2 cellular contexts compared by ENCODE assay signal in the genomic region with DNA sequence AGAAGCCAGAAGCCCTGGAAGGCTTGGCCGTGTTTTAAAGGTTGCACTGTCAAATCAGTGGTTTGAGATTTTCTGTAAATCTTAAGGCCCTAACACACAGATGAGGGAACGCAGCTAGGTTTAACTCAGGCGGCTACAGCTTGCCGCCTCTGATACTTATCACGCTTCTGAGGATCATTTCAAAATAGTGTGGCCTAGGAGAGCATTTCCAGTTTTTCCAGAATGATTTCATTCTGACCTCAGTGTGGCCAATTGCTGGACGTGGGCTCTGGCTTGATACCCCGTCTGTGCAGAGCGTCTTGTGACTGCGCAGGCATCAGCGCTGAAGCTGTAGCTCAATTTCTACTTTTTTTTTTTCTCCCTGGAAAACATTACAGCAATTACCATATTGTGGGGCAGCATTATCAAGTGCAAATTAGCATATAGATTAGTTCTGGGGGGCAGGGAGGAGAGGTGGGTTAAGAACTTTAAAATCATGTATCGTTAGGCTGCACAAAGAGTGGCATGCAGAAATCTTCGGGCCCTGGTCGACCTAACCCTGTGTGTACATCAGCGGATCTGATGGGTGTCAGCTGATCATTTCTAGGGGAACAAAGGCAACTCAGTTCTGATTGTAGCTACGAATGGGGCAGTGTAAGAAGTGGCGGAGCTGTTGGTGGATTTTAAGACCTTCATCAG.
TF ChIP-seq lines count a peak whose summit lies in the region.

No MANE protein-coding gene starts in this region.

TF ChIP-seq in GM23338, 12 proteins besides CTCF, POLR2A, EP300 and RAD21:
- no peak for TF ChIP-seq CREB1 (CRISPR knock-in tag; IDR thresholded peaks at IDR 0.05; ENCODE audit: low read depth)
- no peak for TF ChIP-seq STAT1 (IDR thresholded peaks at IDR 0.05; ENCODE audit: unreplicated experiment)
- no peak for TF ChIP-seq ZNF331 (CRISPR knock-in tag; IDR thresholded peaks at IDR 0.05; ENCODE audit: low read depth)
- TF ChIP-seq, protein P1, sequence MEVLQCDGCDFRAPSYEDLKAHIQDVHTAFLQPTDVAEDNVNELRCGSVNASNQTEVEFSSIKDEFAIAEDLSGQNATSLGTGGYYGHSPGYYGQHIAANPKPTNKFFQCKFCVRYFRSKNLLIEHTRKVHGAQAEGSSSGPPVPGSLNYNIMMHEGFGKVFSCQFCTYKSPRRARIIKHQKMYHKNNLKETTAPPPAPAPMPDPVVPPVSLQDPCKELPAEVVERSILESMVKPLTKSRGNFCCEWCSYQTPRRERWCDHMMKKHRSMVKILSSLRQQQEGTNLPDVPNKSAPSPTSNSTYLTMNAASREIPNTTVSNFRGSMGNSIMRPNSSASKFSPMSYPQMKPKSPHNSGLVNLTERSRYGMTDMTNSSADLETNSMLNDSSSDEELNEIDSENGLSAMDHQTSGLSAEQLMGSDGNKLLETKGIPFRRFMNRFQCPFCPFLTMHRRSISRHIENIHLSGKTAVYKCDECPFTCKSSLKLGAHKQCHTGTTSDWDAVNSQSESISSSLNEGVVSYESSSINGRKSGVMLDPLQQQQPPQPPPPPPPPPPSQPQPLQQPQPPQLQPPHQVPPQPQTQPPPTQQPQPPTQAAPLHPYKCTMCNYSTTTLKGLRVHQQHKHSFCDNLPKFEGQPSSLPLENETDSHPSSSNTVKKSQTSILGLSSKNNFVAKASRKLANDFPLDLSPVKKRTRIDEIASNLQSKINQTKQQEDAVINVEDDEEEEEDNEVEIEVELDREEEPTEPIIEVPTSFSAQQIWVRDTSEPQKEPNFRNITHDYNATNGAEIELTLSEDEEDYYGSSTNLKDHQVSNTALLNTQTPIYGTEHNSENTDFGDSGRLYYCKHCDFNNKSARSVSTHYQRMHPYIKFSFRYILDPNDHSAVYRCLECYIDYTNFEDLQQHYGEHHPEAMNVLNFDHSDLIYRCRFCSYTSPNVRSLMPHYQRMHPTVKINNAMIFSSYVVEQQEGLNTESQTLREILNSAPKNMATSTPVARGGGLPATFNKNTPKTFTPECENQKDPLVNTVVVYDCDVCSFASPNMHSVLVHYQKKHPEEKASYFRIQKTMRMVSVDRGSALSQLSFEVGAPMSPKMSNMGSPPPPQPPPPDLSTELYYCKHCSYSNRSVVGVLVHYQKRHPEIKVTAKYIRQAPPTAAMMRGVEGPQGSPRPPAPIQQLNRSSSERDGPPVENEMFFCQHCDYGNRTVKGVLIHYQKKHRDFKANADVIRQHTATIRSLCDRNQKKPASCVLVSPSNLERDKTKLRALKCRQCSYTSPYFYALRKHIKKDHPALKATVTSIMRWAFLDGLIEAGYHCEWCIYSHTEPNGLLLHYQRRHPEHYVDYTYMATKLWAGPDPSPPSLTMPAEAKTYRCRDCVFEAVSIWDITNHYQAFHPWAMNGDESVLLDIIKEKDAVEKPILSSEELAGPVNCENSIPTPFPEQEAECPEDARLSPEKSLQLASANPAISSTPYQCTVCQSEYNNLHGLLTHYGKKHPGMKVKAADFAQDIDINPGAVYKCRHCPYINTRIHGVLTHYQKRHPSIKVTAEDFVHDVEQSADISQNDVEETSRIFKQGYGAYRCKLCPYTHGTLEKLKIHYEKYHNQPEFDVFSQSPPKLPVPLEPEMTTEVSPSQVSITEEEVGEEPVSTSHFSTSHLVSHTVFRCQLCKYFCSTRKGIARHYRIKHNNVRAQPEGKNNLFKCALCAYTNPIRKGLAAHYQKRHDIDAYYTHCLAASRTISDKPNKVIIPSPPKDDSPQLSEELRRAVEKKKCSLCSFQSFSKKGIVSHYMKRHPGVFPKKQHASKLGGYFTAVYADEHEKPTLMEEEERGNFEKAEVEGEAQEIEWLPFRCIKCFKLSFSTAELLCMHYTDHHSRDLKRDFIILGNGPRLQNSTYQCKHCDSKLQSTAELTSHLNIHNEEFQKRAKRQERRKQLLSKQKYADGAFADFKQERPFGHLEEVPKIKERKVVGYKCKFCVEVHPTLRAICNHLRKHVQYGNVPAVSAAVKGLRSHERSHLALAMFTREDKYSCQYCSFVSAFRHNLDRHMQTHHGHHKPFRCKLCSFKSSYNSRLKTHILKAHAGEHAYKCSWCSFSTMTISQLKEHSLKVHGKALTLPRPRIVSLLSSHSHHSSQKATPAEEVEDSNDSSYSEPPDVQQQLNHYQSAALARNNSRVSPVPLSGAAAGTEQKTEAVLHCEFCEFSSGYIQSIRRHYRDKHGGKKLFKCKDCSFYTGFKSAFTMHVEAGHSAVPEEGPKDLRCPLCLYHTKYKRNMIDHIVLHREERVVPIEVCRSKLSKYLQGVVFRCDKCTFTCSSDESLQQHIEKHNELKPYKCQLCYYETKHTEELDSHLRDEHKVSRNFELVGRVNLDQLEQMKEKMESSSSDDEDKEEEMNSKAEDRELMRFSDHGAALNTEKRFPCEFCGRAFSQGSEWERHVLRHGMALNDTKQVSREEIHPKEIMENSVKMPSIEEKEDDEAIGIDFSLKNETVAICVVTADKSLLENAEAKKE (CRISPR knock-in tag; IDR thresholded peaks at IDR 0.05) = no peak
- TF ChIP-seq JUNB (IDR thresholded peaks at IDR 0.05; ENCODE audit: unreplicated experiment) = no peak
- no peak for TF ChIP-seq EZH2phosphoT487 (IDR thresholded peaks at IDR 0.05; ENCODE audit: unreplicated experiment)
- TF ChIP-seq, protein P2, sequence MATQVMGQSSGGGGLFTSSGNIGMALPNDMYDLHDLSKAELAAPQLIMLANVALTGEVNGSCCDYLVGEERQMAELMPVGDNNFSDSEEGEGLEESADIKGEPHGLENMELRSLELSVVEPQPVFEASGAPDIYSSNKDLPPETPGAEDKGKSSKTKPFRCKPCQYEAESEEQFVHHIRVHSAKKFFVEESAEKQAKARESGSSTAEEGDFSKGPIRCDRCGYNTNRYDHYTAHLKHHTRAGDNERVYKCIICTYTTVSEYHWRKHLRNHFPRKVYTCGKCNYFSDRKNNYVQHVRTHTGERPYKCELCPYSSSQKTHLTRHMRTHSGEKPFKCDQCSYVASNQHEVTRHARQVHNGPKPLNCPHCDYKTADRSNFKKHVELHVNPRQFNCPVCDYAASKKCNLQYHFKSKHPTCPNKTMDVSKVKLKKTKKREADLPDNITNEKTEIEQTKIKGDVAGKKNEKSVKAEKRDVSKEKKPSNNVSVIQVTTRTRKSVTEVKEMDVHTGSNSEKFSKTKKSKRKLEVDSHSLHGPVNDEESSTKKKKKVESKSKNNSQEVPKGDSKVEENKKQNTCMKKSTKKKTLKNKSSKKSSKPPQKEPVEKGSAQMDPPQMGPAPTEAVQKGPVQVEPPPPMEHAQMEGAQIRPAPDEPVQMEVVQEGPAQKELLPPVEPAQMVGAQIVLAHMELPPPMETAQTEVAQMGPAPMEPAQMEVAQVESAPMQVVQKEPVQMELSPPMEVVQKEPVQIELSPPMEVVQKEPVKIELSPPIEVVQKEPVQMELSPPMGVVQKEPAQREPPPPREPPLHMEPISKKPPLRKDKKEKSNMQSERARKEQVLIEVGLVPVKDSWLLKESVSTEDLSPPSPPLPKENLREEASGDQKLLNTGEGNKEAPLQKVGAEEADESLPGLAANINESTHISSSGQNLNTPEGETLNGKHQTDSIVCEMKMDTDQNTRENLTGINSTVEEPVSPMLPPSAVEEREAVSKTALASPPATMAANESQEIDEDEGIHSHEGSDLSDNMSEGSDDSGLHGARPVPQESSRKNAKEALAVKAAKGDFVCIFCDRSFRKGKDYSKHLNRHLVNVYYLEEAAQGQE (IDR thresholded peaks at IDR 0.05; ENCODE audit: unreplicated experiment) = no peak
- TF ChIP-seq NANOG (IDR thresholded peaks at IDR 0.05; ENCODE audit: borderline replicate concordance) = no peak

TF ChIP-seq in H1, 55 proteins besides CTCF, POLR2A, EP300 and RAD21:
- TF ChIP-seq PHF8 (conservative IDR thresholded peaks at IDR 0.05; ENCODE audit: low read depth, low read length) = no peak
- no peak for TF ChIP-seq TBP (IDR thresholded peaks at IDR 0.05; ENCODE audit: low read depth, low read length)
- no peak for TF ChIP-seq TAF1 (IDR thresholded peaks at IDR 0.05; ENCODE audit: low read depth, low read length)
- no peak for TF ChIP-seq CBX8 (IDR thresholded peaks at IDR 0.05; ENCODE audit: borderline replicate concordance, low read depth, low read length)
- TF ChIP-seq SP2 (IDR thresholded peaks at IDR 0.05; ENCODE audit: low read length) = no peak
- no peak for TF ChIP-seq SIX5 (IDR thresholded peaks at IDR 0.05; ENCODE audit: low read depth, low read length)
- no peak for TF ChIP-seq GTF2F1 (IDR thresholded peaks at IDR 0.05; ENCODE audit: borderline replicate concordance, low read depth, low read length)
- TF ChIP-seq SRF (IDR thresholded peaks at IDR 0.05; ENCODE audit: low read depth, low read length) = no peak
- TF ChIP-seq KDM1A (IDR thresholded peaks at IDR 0.05; ENCODE audit: borderline replicate concordance, low read length) = no peak
- TF ChIP-seq FOSL1 (IDR thresholded peaks at IDR 0.05; ENCODE audit: insufficient read depth, low read depth, low read length) = no peak
- no peak for TF ChIP-seq KDM4A (IDR thresholded peaks at IDR 0.05; ENCODE audit: low read depth, low read length, severe bottlenecking)
